Comparison of ENCODE assay signal across 1 cellular context in genomic region chr15:63517614-63518013, GRCh38.
TF ChIP-seq lines count a peak whose summit lies in the region.

No MANE protein-coding gene starts in this region.

TF ChIP-seq in SK-N-SH treated with all-trans-retinoic acid at 6 μM for 48 hours, 23 proteins besides CTCF, POLR2A, EP300 and RAD21 (continued from another document):
- TF ChIP-seq POU6F1 (CRISPR knock-in tag; IDR thresholded peaks at IDR 0.05; ENCODE audit: borderline replicate concordance, low read depth) (no peak), ESRRG (CRISPR knock-in tag; IDR thresholded peaks at IDR 0.05) (no peak), SNAI2 (CRISPR knock-in tag; IDR thresholded peaks at IDR 0.05) (no peak)
